ENCODE assay signal across 2 cellular contexts in genomic region chr15:81061490-81062235, GRCh38.
TF ChIP-seq lines count a peak whose summit lies in the region.

No MANE protein-coding gene starts in this region.

TF ChIP-seq in liver, 16 proteins besides CTCF, POLR2A, EP300 and RAD21 (continued from another document):
- TF ChIP-seq ZBTB33 (IDR thresholded peaks at IDR 0.05): no peak
- TF ChIP-seq HNF4A (conservative IDR thresholded peaks at IDR 0.05): peak; percentile 88 to 92
- peak; percentile 38 for TF ChIP-seq FOXA2 (IDR thresholded peaks at IDR 0.05)
- TF ChIP-seq TAF1 (conservative IDR thresholded peaks at IDR 0.05): no peak
- no peak for TF ChIP-seq JUND (IDR thresholded peaks at IDR 0.05)
- TF ChIP-seq GABPA (IDR thresholded peaks at IDR 0.05 in 1 of 2, conservative IDR thresholded peaks at IDR 0.05 in 1 of 2): no peak
- peak; percentile 70 to 74 for TF ChIP-seq RXRA (IDR thresholded peaks at IDR 0.05)
- peak; percentile 89 for TF ChIP-seq SP1 (IDR thresholded peaks at IDR 0.05)
- peak; percentile 10 for TF ChIP-seq REST (IDR thresholded peaks at IDR 0.05)
- TF ChIP-seq NR2F2 (IDR thresholded peaks at IDR 0.05): no peak
- peak; percentile 46 for TF ChIP-seq YY1 (IDR thresholded peaks at IDR 0.05)
- no peak for TF ChIP-seq EGR1 (IDR thresholded peaks at IDR 0.05; ENCODE audit: low read depth in 2 of 2)
- TF ChIP-seq ATF3 (IDR thresholded peaks at IDR 0.05): no peak
- TF ChIP-seq MAX (IDR thresholded peaks at IDR 0.05): no peak

TF ChIP-seq in HepG2, 621 proteins besides CTCF, POLR2A, EP300 and RAD21 (continued from another document):
- TF ChIP-seq MYNN (CRISPR knock-in tag; IDR thresholded peaks at IDR 0.05; ENCODE audit: low read depth) (no peak), HOXA7 (CRISPR knock-in tag; IDR thresholded peaks at IDR 0.05) (no peak), ZNF780A (CRISPR knock-in tag; IDR thresholded peaks at IDR 0.05) (no peak), NFATC3 (CRISPR knock-in tag; IDR thresholded peaks at IDR 0.05) (no peak), FOXJ3 (CRISPR knock-in tag; IDR thresholded peaks at IDR 0.05; ENCODE audit: borderline replicate concordance) (no peak), THYN1 (CRISPR knock-in tag; IDR thresholded peaks at IDR 0.05; ENCODE audit: borderline replicate concordance, low read depth) (no peak), TP53 (CRISPR knock-in tag; conservative IDR thresholded peaks at IDR 0.05) (no peak), ZNF230 (CRISPR knock-in tag; IDR thresholded peaks at IDR 0.05) (no peak), PRPF4 (IDR thresholded peaks at IDR 0.05; ENCODE audit: low read depth, low read length, poor library complexity, severe bottlenecking) (no peak), ZNF296 (CRISPR knock-in tag; conservative IDR thresholded peaks at IDR 0.05) (no peak), NFYB (CRISPR knock-in tag; IDR thresholded peaks at IDR 0.05) (no peak)
